Comparison of ENCODE assay signal across 37 cellular contexts in the genomic region with DNA sequence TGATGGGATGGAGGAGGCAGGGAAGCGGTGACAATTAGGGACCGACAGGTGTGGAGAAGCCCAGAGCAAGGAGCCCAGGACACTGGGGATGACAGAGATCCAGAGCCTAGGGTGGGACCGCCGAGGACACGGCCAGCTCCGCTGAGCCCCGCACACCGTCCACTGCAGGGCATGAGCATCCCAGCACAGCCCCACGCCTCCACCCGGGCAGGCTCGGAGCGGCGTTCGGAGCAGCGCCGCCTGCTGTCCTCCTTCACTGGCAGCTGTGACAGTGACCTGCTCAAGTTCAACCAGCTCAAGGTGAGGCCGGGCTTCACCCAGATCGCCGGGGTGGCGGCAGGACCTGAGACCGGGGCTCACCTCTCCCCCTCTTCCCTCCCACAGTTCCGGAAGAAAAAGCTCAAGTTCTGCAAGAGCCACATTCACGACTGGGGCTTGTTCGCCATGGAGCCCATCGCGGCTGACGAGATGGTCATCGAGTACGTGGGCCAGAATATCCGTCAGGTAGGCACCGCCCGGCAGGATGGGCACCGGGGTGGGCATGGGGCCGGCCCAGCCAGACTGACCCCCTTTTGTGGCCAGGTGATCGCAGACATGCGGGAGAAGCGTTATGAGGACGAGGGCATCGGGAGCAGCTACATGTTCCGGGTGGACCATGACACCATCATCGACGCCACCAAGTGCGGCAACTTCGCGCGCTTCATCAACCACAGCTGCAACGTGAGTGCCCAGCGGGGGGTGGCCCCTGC. TPM values are rescaled to one million over a fixed set of nuclear protein-coding genes. Genes with fewer than 3 reads are reported as not detected.
DNase-seq lines count a peak whose midpoint lies in the region; ATAC-seq and TF ChIP-seq lines count a peak whose summit lies in the region.
"Had no signal": no experiment of that assay in that cellular context is flagged by ENCODE, and none has a peak within 500 bp of the region (broad histone marks: within the 10 kb centered on the region; RNA-seq: fewer than 3 reads in every experiment).

No MANE protein-coding gene starts in this region.

- no peaks in the 10 kb centered on the region for H3K9me2 ChIP-seq in Karpas-422 (replicated peaks; ENCODE audit: insufficient read depth, low read length)

- H3K9ac ChIP-seq in Karpas-422 (ENCODE audit: low read length) = no peak overlapping the region

- H3K36me3 Mint-ChIP-seq in activated naive CD4-positive, alpha-beta T cell treated with anti-CD3 and anti-CD28 coated beads, Interleukin-2, amount 10 ng/mL, durations not matched to agents 7 days and 5 days = peaks cover 51% of the 10 kb centered on the region
- H3K36me3 Mint-ChIP-seq in endothelial cell (ENCODE audit: low read depth, unreplicated experiment) = peaks cover 38% of the 10 kb centered on the region
- peaks cover 56 to 70% of the 10 kb centered on the region in 2 donors for H3K36me3 Mint-ChIP-seq in stimulated activated naive B cell treated with anti-CD40 and anti-IgM and Interleukin-4, amounts not matched to agents 10 μg/mL and 1 μg/mL and 100 μg/mL, for 72 hours

- H3K27ac Mint-ChIP-seq in activated naive CD4-positive, alpha-beta T cell treated with anti-CD3 and anti-CD28 coated beads, Interleukin-2, amount 10 ng/mL, durations not matched to agents 7 days and 5 days = peak overlapping the region; percentile 75
- H3K27ac Mint-ChIP-seq in endothelial cell (ENCODE audit: unreplicated experiment) = no peak overlapping the region
- H3K27ac Mint-ChIP-seq in stimulated activated naive B cell treated with anti-CD40 and anti-IgM and Interleukin-4, amounts not matched to agents 10 μg/mL and 1 μg/mL and 100 μg/mL, for 72 hours = peak overlapping the region; percentile 44
- H3K27ac Mint-ChIP-seq: activated CD4-positive, alpha-beta T cell treated with anti-CD3 and anti-CD28 coated beads, Interleukin-2, amount 10 ng/mL, durations not matched to agents 24 days and 14 days; nephron had no signal

- no peaks in the 10 kb centered on the region for H4K20me1 ChIP-seq in Karpas-422 (ENCODE audit: insufficient read depth, low read depth, low read length)

- H3K27me3 ChIP-seq in WERI-Rb-1 (ENCODE audit: insufficient read depth, low read depth, severe bottlenecking) (no peaks in the 10 kb centered on the region), Karpas-422 (ENCODE audit: low read length) (no peaks in the 10 kb centered on the region)
- H3K27me3 ChIP-seq: adrenal gland, gastroesophageal sphincter, MG63, pancreas, Peyer's patch, upper lobe of right lung had no signal

- H3K4me3 Mint-ChIP-seq in activated naive CD4-positive, alpha-beta T cell treated with anti-CD3 and anti-CD28 coated beads, Interleukin-2, amount 10 ng/mL, durations not matched to agents 7 days and 5 days = no peak overlapping the region
- peak overlapping the region; percentile 10 for H3K4me3 Mint-ChIP-seq in endothelial cell (ENCODE audit: unreplicated experiment)
- H3K4me3 Mint-ChIP-seq in stimulated activated naive B cell treated with anti-CD40 and anti-IgM and Interleukin-4, amounts not matched to agents 10 μg/mL and 1 μg/mL and 100 μg/mL, for 72 hours = peak overlapping the region in 1 of 2 donors; percentile 4
- H3K4me3 Mint-ChIP-seq: activated CD4-positive, alpha-beta T cell treated with anti-CD3 and anti-CD28 coated beads, Interleukin-2, amount 10 ng/mL, durations not matched to agents 24 days and 14 days; brain; CD14-positive monocyte; nephron had no signal

- H3K4me1 Mint-ChIP-seq in activated naive CD4-positive, alpha-beta T cell treated with anti-CD3 and anti-CD28 coated beads, Interleukin-2, amount 10 ng/mL, durations not matched to agents 7 days and 5 days = no peaks in the 10 kb centered on the region
- peaks cover 2% of the 10 kb centered on the region for H3K4me1 Mint-ChIP-seq in endothelial cell (ENCODE audit: unreplicated experiment)
- peaks cover 3 to 23% of the 10 kb centered on the region in 2 donors for H3K4me1 Mint-ChIP-seq in stimulated activated naive B cell treated with anti-CD40 and anti-IgM and Interleukin-4, amounts not matched to agents 10 μg/mL and 1 μg/mL and 100 μg/mL, for 72 hours
- H3K4me1 Mint-ChIP-seq: nephron had no signal

- no peak for ATAC-seq in stimulated activated naive B cell treated with anti-CD40 and anti-IgM and Interleukin-4, amounts not matched to agents 10 μg/mL and 1 μg/mL and 100 μg/mL, for 72 hours (replicated peaks)
- no peak for ATAC-seq in HG02852 (IDR thresholded peaks at IDR 0.05; ENCODE audit: unreplicated experiment)
- ATAC-seq: gastroesophageal sphincter, pancreas, upper lobe of right lung had no signal

- no peak overlapping the region for H3K4me2 ChIP-seq in Karpas-422 (ENCODE audit: low read depth, low read length, poor library complexity, severe bottlenecking)

- no peak for DNase-seq in activated naive CD4-positive, alpha-beta T cell treated with anti-CD3 and anti-CD28 coated beads, Interleukin-2, amount 10 ng/mL, durations not matched to agents 7 days and 5 days
- DNase-seq in activated naive CD4-positive, alpha-beta T cell treated with anti-CD3 and anti-CD28 coated beads, Interleukin-2, amount 50 U/mL, for 16 hours = no peak
- DNase-seq in WERI-Rb-1 (no peak), endothelial cell (ENCODE audit: low spot score) (no peak), Karpas-422 (no peak), NCI-H82 (lab: John Stamatoyannopoulos, UW) (no peak)
- no peak for DNase-seq in stimulated activated naive B cell treated with anti-CD40 and anti-IgM and Interleukin-4, amounts not matched to agents 10 μg/mL and 1 μg/mL and 100 μg/mL, for 72 hours
- DNase-seq: activated CD4-positive, alpha-beta T cell treated with anti-CD3 and anti-CD28 coated beads, Interleukin-2, amount 10 ng/mL, durations not matched to agents 24 days and 14 days; activated CD8-positive, alpha-beta memory T cell treated with anti-CD3 and anti-CD28 coated beads for 24 hours; activated effector memory CD4-positive, alpha-beta T cell treated with anti-CD3 and anti-CD28 coated beads, Interleukin-2, amount 50 U/mL, for 16 hours; activated T-cell treated with anti-CD3 and anti-CD28 coated beads for 4 hours; DND-41; GOT3; KG1; kidney glomerular epithelial cell; MG63; NCI-H1436; NCI-H2081 treated with DMSO at 0.1 percent for 48 hours; NCI-H226; NCI-H526 treated with DMSO at 0.1 percent for 48 hours; pancreas; Peyer's patch; retina; SIG-M5; stimulated activated naive CD4-positive, alpha-beta T cell; SW 1271; upper lobe of right lung had no signal

- CTCF ChIA-PET in activated naive CD4-positive, alpha-beta T cell treated with anti-CD3 and anti-CD28 coated beads, Interleukin-2, amount 10 ng/mL, durations not matched to agents 7 days and 5 days (lab: Charles Lee) = interaction anchor here (1.1 to 1.5 kb wide), 3 partner anchors 33 to 61 kb away, joined by 5 to 7 read pairs (median 5); a partner anchor contains a TSS

- H3K27me3 Mint-ChIP-seq in activated naive CD4-positive, alpha-beta T cell treated with anti-CD3 and anti-CD28 coated beads, Interleukin-2, amount 10 ng/mL, durations not matched to agents 7 days and 5 days = no peaks in the 10 kb centered on the region
- peaks cover 19% of the 10 kb centered on the region for H3K27me3 Mint-ChIP-seq in endothelial cell (ENCODE audit: unreplicated experiment)
- H3K27me3 Mint-ChIP-seq in stimulated activated naive B cell treated with anti-CD40 and anti-IgM and Interleukin-4, amounts not matched to agents 10 μg/mL and 1 μg/mL and 100 μg/mL, for 72 hours = no peaks in the 10 kb centered on the region
- H3K27me3 Mint-ChIP-seq: activated CD4-positive, alpha-beta T cell treated with anti-CD3 and anti-CD28 coated beads, Interleukin-2, amount 10 ng/mL, durations not matched to agents 24 days and 14 days; brain had no signal

- no peaks in the 10 kb centered on the region for H3K79me2 ChIP-seq in Karpas-422 (ENCODE audit: low read length)

- H3K4me3 ChIP-seq in WERI-Rb-1 (ENCODE audit: low read depth, low read length) (no peak overlapping the region), Karpas-422 (ENCODE audit: low read length) (no peak overlapping the region)
- H3K4me3 ChIP-seq: adrenal gland, gastroesophageal sphincter, MG63, pancreas, Peyer's patch, skin epidermis, upper lobe of right lung had no signal

- TF ChIP-seq CTCF in WERI-Rb-1 (IDR thresholded peaks at IDR 0.05; ENCODE audit: low read depth, low read length) (peak; percentile 26; the same call in 1 of the 2 replicates), endothelial cell (IDR thresholded peaks at IDR 0.05; ENCODE audit: unreplicated experiment) (no peak)

- peaks cover 10% of the 10 kb centered on the region for H3K4me1 ChIP-seq in Karpas-422 (ENCODE audit: low read length)
- H3K4me1 ChIP-seq: adrenal gland, pancreas, Peyer's patch had no signal

- no peak overlapping the region for H2AFZ ChIP-seq in Karpas-422 (ENCODE audit: low read length)

- peaks cover 65% of the 10 kb centered on the region for H3K36me3 ChIP-seq in WERI-Rb-1
- no peaks in the 10 kb centered on the region for H3K36me3 ChIP-seq in Karpas-422 (ENCODE audit: insufficient read depth, low read length)

- H3K9me3 ChIP-seq in WERI-Rb-1 (ENCODE audit: severe bottlenecking) (no peaks in the 10 kb centered on the region), Karpas-422 (ENCODE audit: low read length) (no peaks in the 10 kb centered on the region)
- H3K9me3 ChIP-seq: adrenal gland, gastroesophageal sphincter, MG63, pancreas, Peyer's patch, upper lobe of right lung had no signal

- H3K27ac ChIP-seq in WERI-Rb-1 = no peak overlapping the region
- no peak overlapping the region for H3K27ac ChIP-seq in Karpas-422 (ENCODE audit: low read length)
- H3K27ac ChIP-seq: gastroesophageal sphincter, pancreas, Peyer's patch, skin epidermis, upper lobe of right lung had no signal

- H3K9me3 Mint-ChIP-seq in activated naive CD4-positive, alpha-beta T cell treated with anti-CD3 and anti-CD28 coated beads, Interleukin-2, amount 10 ng/mL, durations not matched to agents 7 days and 5 days = no peaks in the 10 kb centered on the region
- no peaks in the 10 kb centered on the region for H3K9me3 Mint-ChIP-seq in endothelial cell (ENCODE audit: unreplicated experiment)
- H3K9me3 Mint-ChIP-seq in stimulated activated naive B cell treated with anti-CD40 and anti-IgM and Interleukin-4, amounts not matched to agents 10 μg/mL and 1 μg/mL and 100 μg/mL, for 72 hours = no peaks in the 10 kb centered on the region
- H3K9me3 Mint-ChIP-seq: activated CD4-positive, alpha-beta T cell treated with anti-CD3 and anti-CD28 coated beads, Interleukin-2, amount 10 ng/mL, durations not matched to agents 24 days and 14 days; brain; CD14-positive monocyte; nephron had no signal

RNA-seq across cellular contexts. Expression of a gene that starts 23.7 kb away (rescaled TPM):
- 25.3 TPM for total RNA-seq in endothelial cell (ENCODE audit: unreplicated experiment)
- total RNA-seq in Karpas-422 (2014; rRNA removed; shearing (Covaris generic); ENCODE audit: low replicate concordance) = 2.1 and 2.3 TPM in 2 replicates

RNA-seq across cellular contexts. Expression of a gene that starts 31.1 kb away (rescaled TPM):
- total RNA-seq in endothelial cell (ENCODE audit: unreplicated experiment) = not detected
- total RNA-seq in Karpas-422 (2014; rRNA removed; shearing (Covaris generic); ENCODE audit: low replicate concordance) = not detected in 2 replicates
- total RNA-seq: activated CD4-positive, alpha-beta T cell treated with anti-CD3 and anti-CD28 coated beads, Interleukin-2, amount 10 ng/mL, durations not matched to agents 24 days and 14 days; cerebellum; dermis microvascular lymphatic vessel endothelial cell; lung microvascular endothelial cell; Peyer's patch had no signal

RNA-seq across cellular contexts. Expression of a gene that starts 34.0 kb away (rescaled TPM):
- total RNA-seq in endothelial cell (ENCODE audit: unreplicated experiment) = 25.7 TPM
- 7.2 and 17.5 TPM in 2 replicates for total RNA-seq in Karpas-422 (2014; rRNA removed; shearing (Covaris generic); ENCODE audit: low replicate concordance)
